28 cellular contexts compared by ENCODE assay signal in genomic region chr20:24745617-24746350, GRCh38.
DNase-seq lines count a peak whose midpoint lies in the region; ATAC-seq, FAIRE-seq and TF ChIP-seq lines count a peak whose summit lies in the region.
"Had no signal": no experiment of that assay in that cellular context is flagged by ENCODE, and none has a peak within 500 bp of the region (broad histone marks: within the 10 kb centered on the region; RNA-seq: fewer than 3 reads in every experiment).

No MANE protein-coding gene starts in this region.

- H4K91ac ChIP-seq in H1 (replicated peaks; ENCODE audit: insufficient read length, low read length): peak overlapping the region; percentile 70

- TF ChIP-seq CTCF in H1 (IDR thresholded peaks at IDR 0.05; ENCODE audit: control extremely low read depth in 1 of 3, insufficient read depth in 1 of 3, low read depth in 1 of 3, low read length in 3 of 3) (no peak), transverse colon (IDR thresholded peaks at IDR 0.05) (no peak)

- H3K23ac ChIP-seq in H1 (ENCODE audit: insufficient read length): no peak overlapping the region

- H3K27ac ChIP-seq in H1 (ENCODE audit: low read depth, low read length) (no peak overlapping the region), aorta (ENCODE audit: low read depth in 1 of 2, low read length in 2 of 2) (no peak overlapping the region), transverse colon (no peak overlapping the region)
- H3K27ac ChIP-seq: cardiac muscle cell, heart right ventricle, sigmoid colon, suprapubic skin had no signal

- H3K36me3 ChIP-seq in H1 (ENCODE audit: control insufficient read depth in 2 of 4, insufficient read depth in 4 of 4, low read length in 3 of 4) (no peaks in the 10 kb centered on the region), aorta (ENCODE audit: control insufficient read depth in 1 of 2, insufficient read depth in 2 of 2, low read length in 1 of 2) (no peaks in the 10 kb centered on the region), transverse colon (no peaks in the 10 kb centered on the region)
- H3K36me3 ChIP-seq: cardiac muscle cell, esophagus squamous epithelium, HAP-1, heart right ventricle, sigmoid colon, suprapubic skin had no signal

- H3K56ac ChIP-seq in H1 (replicated peaks; ENCODE audit: insufficient read length, low read depth, low read length): no peak overlapping the region

- peak; percentile 47 for ATAC-seq in aorta (ENCODE audit: low FRiP score)
- ATAC-seq: activated T-cell treated with anti-CD3 and anti-CD28 coated beads, Interleukin-2, amount 50 U/mL, for 72 hours; heart right ventricle; Right ventricle myocardium inferior had no signal

- no peaks in the 10 kb centered on the region for H3K79me2 ChIP-seq in H1 (ENCODE audit: control insufficient read depth in 1 of 2, insufficient read depth in 2 of 2, low read length in 2 of 2)

- no peak overlapping the region for H2BK15ac ChIP-seq in H1 (ENCODE audit: low read length)

- H2BK12ac ChIP-seq in H1 (ENCODE audit: low read depth, low read length): peak overlapping the region; percentile 81; the same call in 1 of the 2 replicates

- no peaks in the 10 kb centered on the region for H3K23me2 ChIP-seq in H1 (ENCODE audit: low read depth, low read length)

- POLR2A ChIA-PET in H1 (lab: Charles Lee; ENCODE audit: partially characterized antibody): no interaction called here

- H4K20me1 ChIP-seq in H1 (replicated peaks in 1 of 2; ENCODE audit: control insufficient read depth in 1 of 2, insufficient read depth in 2 of 2, low read length in 2 of 2): no peaks in the 10 kb centered on the region

- WGBS in H1 (ENCODE audit: extremely low coverage in 1 of 2, insufficient coverage in 1 of 2, insufficient read length in 1 of 2, insufficient replicate concordance in 2 of 2, low coverage in 1 of 2, low lambda C conversion rate in 2 of 2, missing lambda C conversion rate in 1 of 2), 2 experiments: 92% methylated on average over 14 of the region's 14 CpGs; no CpG with 5 or more reads in 1 of the 2 experiments
- WGBS in aorta, 2 donors: 78 to 79% methylated on average over 14 of the region's 14 CpGs
- WGBS in transverse colon (ENCODE audit: low coverage in 1 of 2), 2 donors: 50 to 82% methylated on average over 2 to 11 of the region's 14 CpGs

- peak overlapping the region; percentile 1 for H4K5ac ChIP-seq in H1 (ENCODE audit: insufficient read length, low read depth, low read length)

- in situ Hi-C loops in transverse colon (cut with MboI; ENCODE audit: low pct_ligation_motif_present in 1 of 4, low pct_unique_long_range_greater_than_20kb in 1 of 4, low sequenced_read_pairs in 3 of 4): no loop called here

- H3K27me3 ChIP-seq in H1 (replicated peaks in 1 of 4; ENCODE audit: control insufficient read depth in 3 of 4, extremely low read depth in 1 of 4, insufficient read depth in 3 of 4, low read length in 3 of 4) (no peaks in the 10 kb centered on the region; a peak in 1 of 7 replicates), aorta (ENCODE audit: control insufficient read depth in 1 of 2, insufficient read depth in 2 of 2, low read length in 1 of 2) (no peaks in the 10 kb centered on the region), transverse colon (no peaks in the 10 kb centered on the region)
- H3K27me3 ChIP-seq: cardiac muscle cell, esophagus squamous epithelium, sigmoid colon had no signal

- peak; percentile 53 for DNase-seq in activated effector memory CD4-positive, alpha-beta T cell treated with anti-CD3 and anti-CD28 coated beads, Interleukin-2, amount 50 U/mL, for 16 hours
- no peak for DNase-seq in activated effector memory CD4-positive, alpha-beta T cell treated with Interleukin-2 at 50 U/mL for 16 hours
- DNase-seq in NCI-H69 (lab: John Stamatoyannopoulos, UW) (peak; percentile 53), H1 (ENCODE audit: low read depth in 1 of 2, low spot score in 2 of 2) (no peak), aorta (no peak), transverse colon (no peak), erythroblast (lab: John Stamatoyannopoulos, UW) (no peak), iPS-NIHi7 (ENCODE audit: extremely low spot score) (no peak)
- DNase-seq: activated CD4-positive, alpha-beta T cell treated with anti-CD3 and anti-CD28 coated beads for 4 hours; activated naive CD4-positive, alpha-beta T cell treated with anti-CD3 and anti-CD28 coated beads, Interleukin-2, amount 50 U/mL, for 16 hours; activated T-cell treated with anti-CD3 and anti-CD28 coated beads, Interleukin-2, amount 50 U/mL, for 72 hours; amygdala; cortex of kidney; esophagus squamous epithelium; foreskin melanocyte; heart right ventricle; NCI-H1417 treated with DMSO at 0.1 percent for 48 hours; NCI-H2081; sigmoid colon; stimulated activated naive CD4-positive, alpha-beta T cell had no signal

- H2BK20ac ChIP-seq in H1 (ENCODE audit: low read length): no peak overlapping the region

- no peak overlapping the region for H2BK120ac ChIP-seq in H1 (replicated peaks; ENCODE audit: low read depth, low read length)

- H4K8ac ChIP-seq in H1 (ENCODE audit: extremely low read depth, insufficient read depth, low read length): no peak overlapping the region

- H3K9ac ChIP-seq in H1 (replicated peaks in 1 of 4; ENCODE audit: extremely low read depth in 1 of 4, low read depth in 3 of 4, low read length in 3 of 4): no peak overlapping the region

- H3K9me3 ChIP-seq in H1 (ENCODE audit: insufficient read depth in 2 of 2, low read depth in 1 of 2, low read length in 1 of 2): no peaks in the 10 kb centered on the region
- peaks cover 1% of the 10 kb centered on the region for H3K9me3 ChIP-seq in aorta (ENCODE audit: control insufficient read depth, low read length)
- H3K9me3 ChIP-seq in transverse colon: no peaks in the 10 kb centered on the region
- H3K9me3 ChIP-seq: esophagus squamous epithelium, HAP-1, sigmoid colon, suprapubic skin had no signal

- CTCF ChIA-PET in H1 (lab: Charles Lee; ENCODE audit: partially characterized antibody): interaction anchor here (0.9 to 1.5 kb wide), 2 partner anchors 8 to 37 kb away, joined by 3 to 4 read pairs; no protein-coding TSS in a partner anchor

- intact Hi-C loops in aorta (cut with DNase I) (no loop called here), transverse colon (cut with DNase I; ENCODE audit: low total_unique reads) (no loop called here)

- no peak for FAIRE-seq in H1 (lab: Jason Lieb, UNC)
- FAIRE-seq: A204.1, G401.6, HTR-8/SVneo, urothelium cell line had no signal

- H3K14ac ChIP-seq in H1 (ENCODE audit: insufficient read length): no peak overlapping the region

- no peak for TF ChIP-seq POLR2A in H1 (IDR thresholded peaks at IDR 0.05; ENCODE audit: control extremely low read depth in 1 of 2, low read depth in 2 of 2, low read length in 2 of 2)
- no peak for TF ChIP-seq POLR2A in transverse colon (IDR thresholded peaks at IDR 0.05)
- no peak for TF ChIP-seq POLR2A in erythroblast (IDR thresholded peaks at IDR 0.05; ENCODE audit: low read length)

- TF ChIP-seq EP300 in H1 (IDR thresholded peaks at IDR 0.05; ENCODE audit: borderline replicate concordance in 1 of 2, low read depth in 2 of 2, low read length in 2 of 2) (no peak), transverse colon (IDR thresholded peaks at IDR 0.05; ENCODE audit: low read depth) (no peak)

- no peak overlapping the region for H2AK5ac ChIP-seq in H1 (ENCODE audit: low read depth, low read length)

- H3K4ac ChIP-seq in H1 (replicated peaks; ENCODE audit: insufficient read length, low read depth, low read length): no peak overlapping the region

- peak overlapping the region; percentile 32; the same call in 1 of the 2 replicates for H3K18ac ChIP-seq in H1 (ENCODE audit: extremely low read depth, low read length)

- H3K4me1 ChIP-seq in H1 (replicated peaks in 1 of 4; ENCODE audit: control insufficient read depth in 3 of 4, insufficient read depth in 4 of 4, low read length in 3 of 4): peaks cover 0 to 21% (median 5%) of the 10 kb centered on the region in 4 experiments; a peak in 3 of 7 replicates
- no peaks in the 10 kb centered on the region for H3K4me1 ChIP-seq in aorta (ENCODE audit: control insufficient read depth in 1 of 2, insufficient read depth in 2 of 2, low read length in 2 of 2)
- peaks cover 0 to 8% (median 3%) of the 10 kb centered on the region in 4 donors for H3K4me1 ChIP-seq in transverse colon
- H3K4me1 ChIP-seq: HAP-1, heart right ventricle, sigmoid colon had no signal

- no peak overlapping the region for H3K4me3 ChIP-seq in H1 (ENCODE audit: extremely low read depth in 1 of 4, insufficient read depth in 2 of 4, low read depth in 3 of 4, low read length in 4 of 4)
- no peak overlapping the region for H3K4me3 ChIP-seq in aorta (ENCODE audit: low read length in 2 of 2)
- no peak overlapping the region for H3K4me3 ChIP-seq in transverse colon
- H3K4me3 ChIP-seq: cardiac muscle cell, esophagus squamous epithelium, HAP-1, heart right ventricle, sigmoid colon, suprapubic skin had no signal

- no peaks in the 10 kb centered on the region for H3K79me1 ChIP-seq in H1 (ENCODE audit: low read depth, low read length)

- 0 out of 2 replicates have a peak overlapping the region, but pooled peaks have one; percentile 48 for H2BK5ac ChIP-seq in H1 (ENCODE audit: low read depth, low read length)

- no peak for TF ChIP-seq RAD21 in H1 (IDR thresholded peaks at IDR 0.05 in 1 of 2, conservative IDR thresholded peaks at IDR 0.05 in 1 of 2; ENCODE audit: low read depth in 2 of 2, low read length in 2 of 2)

- H2AFZ ChIP-seq in H1 (ENCODE audit: low read length): no peak overlapping the region; the same call in 1 of the 2 replicates

- H3K4me2 ChIP-seq in H1 (ENCODE audit: insufficient read depth in 1 of 2, low read depth in 2 of 2, low read length in 2 of 2): no peak overlapping the region

TF ChIP-seq in H1, 55 proteins besides CTCF, POLR2A, EP300 and RAD21:
- TF ChIP-seq SUZ12 (IDR thresholded peaks at IDR 0.05; ENCODE audit: low read length) (no peak), RNF2 (IDR thresholded peaks at IDR 0.05; ENCODE audit: borderline replicate concordance, low read depth, low read length, missing control alignments, poor library complexity, severe bottlenecking) (no peak), CEBPB (IDR thresholded peaks at IDR 0.05; ENCODE audit: low read depth, low read length) (no peak), CBX5 (IDR thresholded peaks at IDR 0.05; ENCODE audit: low read depth, low read length) (no peak), ASH2L (IDR thresholded peaks at IDR 0.05; ENCODE audit: low read length) (no peak), CHD1 (IDR thresholded peaks at IDR 0.05; ENCODE audit: low read depth, low read length) (no peak)

Comparison
In these comparisons a context has a peak if more than half of its experiments do, and no peak if none do; other contexts are left out.
1. DNase-seq: peak in activated effector memory CD4-positive, alpha-beta T cell treated with anti-CD3 and anti-CD28 coated beads, Interleukin-2, amount 50 U/mL, for 16 hours (single experiment) and NCI-H69 (single experiment); none in activated effector memory CD4-positive, alpha-beta T cell treated with Interleukin-2 at 50 U/mL for 16 hours (single experiment), H1 (0 of 2), aorta (0 of 2), transverse colon (single experiment), erythroblast (0 of 2) and iPS-NIHi7 (single experiment).